In genomic region chr5:125277494-125278154, GRCh38 we compare ENCODE assay signal across 13 cellular contexts.
DNase-seq lines count a peak whose midpoint lies in the region; ATAC-seq and TF ChIP-seq lines count a peak whose summit lies in the region.
"Had no signal": no experiment of that assay in that cellular context is flagged by ENCODE, and none has a peak within 500 bp of the region (broad histone marks: within the 10 kb centered on the region; RNA-seq: fewer than 3 reads in every experiment).

No MANE protein-coding gene starts in this region.

- H3K4me3 ChIP-seq in epithelial cell of esophagus (ENCODE audit: low read length) (no peak overlapping the region), HAP-1 (no peak overlapping the region)
- H3K4me3 ChIP-seq: adrenal gland had no signal

- H3K4me1 ChIP-seq in HAP-1, result peaks cover 14% of the 10 kb centered on the region
- H3K4me1 ChIP-seq: adrenal gland had no signal

- H3K27ac Mint-ChIP-seq in effector memory CD8-positive, alpha-beta T cell, result no peak overlapping the region
- H3K27ac Mint-ChIP-seq: activated CD8-positive, alpha-beta T cell treated with anti-CD3 and anti-CD28 coated beads for 36 hours had no signal

- no peaks in the 10 kb centered on the region for H3K4me1 Mint-ChIP-seq in effector memory CD8-positive, alpha-beta T cell (ENCODE audit: low read depth in 2 of 2)

- ATAC-seq in omental fat pad (ENCODE audit: low FRiP score), result peak; percentile 71
- no peak for ATAC-seq in GM21786 (IDR thresholded peaks at IDR 0.05; ENCODE audit: unreplicated experiment)
- ATAC-seq in GM21526 (IDR thresholded peaks at IDR 0.05; ENCODE audit: low FRiP score, unreplicated experiment), result no peak
- ATAC-seq in effector memory CD8-positive, alpha-beta T cell (replicated peaks), result no peak
- ATAC-seq: activated CD8-positive, alpha-beta T cell treated with anti-CD3 and anti-CD28 coated beads for 36 hours had no signal

- no peaks in the 10 kb centered on the region for H3K27me3 Mint-ChIP-seq in effector memory CD8-positive, alpha-beta T cell
- H3K27me3 Mint-ChIP-seq: activated CD8-positive, alpha-beta T cell treated with anti-CD3 and anti-CD28 coated beads for 36 hours had no signal

- no peaks in the 10 kb centered on the region for H3K27me3 ChIP-seq in HAP-1 (ENCODE audit: low read depth)
- H3K27me3 ChIP-seq: adrenal gland had no signal

- in situ Hi-C loops in Caki2 (cut with HindIII; ENCODE audit: low pct_unique_long_range_greater_than_20kb, low sequenced_read_pairs) (no loop called here), HAP-1 (cut with MboI; ENCODE audit: low sequenced_read_pairs) (no loop called here)

- TF ChIP-seq CTCF in epithelial cell of esophagus (IDR thresholded peaks at IDR 0.05; ENCODE audit: insufficient read depth, low read depth, low read length, missing control alignments) (no peak), omental fat pad (IDR thresholded peaks at IDR 0.05) (no peak)

- peak; percentile 90 for DNase-seq in Caki2 (ENCODE audit: low read depth)
- DNase-seq in NCI-H460 (ENCODE audit: extremely low read depth, low read depth), result peak; percentile 76
- peak; percentile 92 for DNase-seq in epithelial cell of esophagus (ENCODE audit: low read depth)
- no peak for DNase-seq in omental fat pad (ENCODE audit: low spot score)
- DNase-seq in HAP-1 (ENCODE audit: low spot score in 2 of 2), result no peak
- no peak for DNase-seq in effector memory CD8-positive, alpha-beta T cell
- DNase-seq: activated CD8-positive, alpha-beta T cell treated with anti-CD3 and anti-CD28 coated beads for 36 hours; glutamatergic neuron; naive B cell; NCI-H2171 had no signal

- H3K9me3 Mint-ChIP-seq in effector memory CD8-positive, alpha-beta T cell, result peaks cover 7 to 14% of the 10 kb centered on the region in 2 donors

- no peaks in the 10 kb centered on the region for H3K36me3 ChIP-seq in HAP-1 (replicated peaks)
- H3K36me3 ChIP-seq: adrenal gland had no signal

- no peaks in the 10 kb centered on the region for H3K9me3 ChIP-seq in HAP-1
- H3K9me3 ChIP-seq: adrenal gland had no signal

- H3K36me3 Mint-ChIP-seq in effector memory CD8-positive, alpha-beta T cell (ENCODE audit: insufficient read depth), result no peaks in the 10 kb centered on the region
- H3K36me3 Mint-ChIP-seq: naive B cell had no signal

- H3K4me3 Mint-ChIP-seq in effector memory CD8-positive, alpha-beta T cell, result no peak overlapping the region
- H3K4me3 Mint-ChIP-seq: activated CD8-positive, alpha-beta T cell treated with anti-CD3 and anti-CD28 coated beads for 36 hours; naive B cell had no signal

Comparison
In these comparisons a context has a peak if more than half of its experiments do, and no peak if none do; other contexts are left out.
1. DNase-seq: peak in Caki2 (single experiment), NCI-H460 (single experiment) and epithelial cell of esophagus (single experiment); none in omental fat pad (single experiment), HAP-1 (0 of 2) and effector memory CD8-positive, alpha-beta T cell (0 of 3).